Comparison of ENCODE assay signal across 7 cellular contexts in genomic region chr10:101843032-101843991, GRCh38. TPM values are rescaled to one million over a fixed set of nuclear protein-coding genes. Genes with fewer than 3 reads are reported as not detected.
DNase-seq lines count a peak whose midpoint lies in the region; ATAC-seq and TF ChIP-seq lines count a peak whose summit lies in the region.

KCNIP2 (minus strand) TSS chr10:101843800; CDS start chr10:101843568, 232 bp downstream.

- peak within 1 kb of the TSS in 1 of 2 donors; percentile 30 for H3K4me3 ChIP-seq in gastroesophageal sphincter
- H3K4me3 ChIP-seq in psoas muscle, result no peak within 1 kb of the TSS

- peaks cover 9% of the 10 kb centered on the region for H3K27me3 ChIP-seq in gastroesophageal sphincter
- no peaks in the 10 kb centered on the region for H3K27me3 ChIP-seq in psoas muscle (ENCODE audit: insufficient read depth in 3 of 3, low read length in 2 of 3)

- no peaks in the 10 kb centered on the region for H3K9me3 ChIP-seq in gastroesophageal sphincter
- no peaks in the 10 kb centered on the region for H3K9me3 ChIP-seq in psoas muscle

- intact Hi-C loops in psoas muscle (cut with DNase I), result loop anchor here (2.0 to 5.0 kb wide), 3 partner anchors 169 to 229 kb away; no protein-coding TSS in a partner anchor

- DNase-seq in NOMO-1 treated with dmso at 0.1 percent for 144 hours (lab: John Stamatoyannopoulos, UW; ENCODE audit: unreplicated experiment) (peak; percentile 41), psoas muscle (no peak), GF-D8 (lab: John Stamatoyannopoulos, UW) (no peak)
- DNase-seq in activated gamma-delta T cell treated with anti-CD3 and anti-CD28 coated beads, Interleukin-2, amount 50 U/mL, for 16 hours (ENCODE audit: low read depth), result peak; percentile 40

- 42 to 93% methylated on average over 4 to 17 of the region's 59 CpGs for WGBS in gastroesophageal sphincter (ENCODE audit: low coverage in 1 of 2), 2 donors
- WGBS in psoas muscle, 3 donors, result 34 to 48% (median 42%) methylated on average over 31 to 59 of the region's 59 CpGs

- ATAC-seq in GM19328 (IDR thresholded peaks at IDR 0.05; ENCODE audit: unreplicated experiment) (peak; percentile 36), gastroesophageal sphincter (no peak), psoas muscle (no peak), GM18909 (IDR thresholded peaks at IDR 0.05; ENCODE audit: poor library complexity, unreplicated experiment) (no peak)

- H3K4me1 ChIP-seq in gastroesophageal sphincter (peaks cover 0 to 41% (median 13%) of the 10 kb centered on the region in 3 donors), psoas muscle (peaks cover 24% of the 10 kb centered on the region)

- H3K27ac ChIP-seq in gastroesophageal sphincter (no peak within 1 kb of the TSS), psoas muscle (no peak within 1 kb of the TSS)

- TF ChIP-seq EP300 in gastroesophageal sphincter (IDR thresholded peaks at IDR 0.05), result no peak

- H3K36me3 ChIP-seq in gastroesophageal sphincter (peaks cover 0 to 32% of the 10 kb centered on the region in 2 donors), psoas muscle (ENCODE audit: insufficient read depth in 1 of 2, low read depth in 1 of 2) (peaks cover 0 to 30% of the 10 kb centered on the region in 2 donors)

- no peak for TF ChIP-seq POLR2A in gastroesophageal sphincter (IDR thresholded peaks at IDR 0.05)

- TF ChIP-seq CTCF in gastroesophageal sphincter (IDR thresholded peaks at IDR 0.05) (peak in 3 of 4 experiments; percentile 8 to 52 (median 29)), psoas muscle (IDR thresholded peaks at IDR 0.05) (peak; percentile 30)

RNA-seq across cellular contexts. Expression of gene KCNIP2, which starts in this region (rescaled TPM):
- total RNA-seq in gastroesophageal sphincter (1 to 10 TPM in 1 of 4 donors, under 1 TPM in 2, not detected in 1; 0.78 to 2.4 (median 0.89) TPM), psoas muscle (1 to 10 TPM in 3 of 4 donors, under 1 TPM in 1; 0.71 to 3.2 (median 1.8) TPM)
- polyA plus RNA-seq in psoas muscle, result 1 to 10 TPM in 2 of 3 donors, under 1 TPM in 1; 0.58 to 5.9 (median 1.1) TPM

Comparison
In these comparisons a context has a peak if more than half of its experiments do, and no peak if none do; other contexts are left out.
1. DNase-seq: peak in NOMO-1 treated with dmso at 0.1 percent for 144 hours (single experiment) and activated gamma-delta T cell treated with anti-CD3 and anti-CD28 coated beads, Interleukin-2, amount 50 U/mL, for 16 hours (single experiment); none in psoas muscle (0 of 2) and GF-D8 (single experiment).